ENCODE assay signal across 8 cellular contexts in genomic region chr20:25987073-25987927, GRCh38.
DNase-seq lines count a peak whose midpoint lies in the region; ATAC-seq and TF ChIP-seq lines count a peak whose summit lies in the region.

No MANE protein-coding gene starts in this region.

- no peak overlapping the region for H3K4me2 ChIP-seq in neuronal stem cell (ENCODE audit: insufficient read depth, low read length, poor library complexity, severe bottlenecking)
- no peak overlapping the region for H3K4me2 ChIP-seq in mesenchymal stem cell (ENCODE audit: low read length, poor library complexity, severe bottlenecking)

- H3K4me3 Mint-ChIP-seq in activated CD4-positive, alpha-beta memory T cell treated with anti-CD3 and anti-CD28 coated beads, Interleukin-2, amount 10 ng/mL, durations not matched to agents 7 days and 5 days = peak overlapping the region; percentile 48

- no peak overlapping the region for H2AFZ ChIP-seq in neuronal stem cell (ENCODE audit: low read length)
- H2AFZ ChIP-seq in mesenchymal stem cell (ENCODE audit: low read depth, low read length) = no peak overlapping the region

- H3K4ac ChIP-seq in neuronal stem cell (ENCODE audit: low read length) (no peak overlapping the region), mesenchymal stem cell (ENCODE audit: low read depth in 1 of 2, low read length in 2 of 2) (no peak overlapping the region)

- H3K36me3 Mint-ChIP-seq in activated CD4-positive, alpha-beta memory T cell treated with anti-CD3 and anti-CD28 coated beads, Interleukin-2, amount 10 ng/mL, durations not matched to agents 7 days and 5 days (ENCODE audit: low read depth) = no peaks in the 10 kb centered on the region

- H3K14ac ChIP-seq in neuronal stem cell (ENCODE audit: low read length) (peak overlapping the region; percentile 71), mesenchymal stem cell (ENCODE audit: low read length in 2 of 2) (no peak overlapping the region)

- H4K91ac ChIP-seq in neuronal stem cell (ENCODE audit: low read depth, low read length, poor library complexity) (no peak overlapping the region), mesenchymal stem cell (ENCODE audit: low read length) (no peak overlapping the region)

- WGBS in neuronal stem cell (ENCODE audit: extremely low coverage in 2 of 2, insufficient read length in 2 of 2, insufficient replicate concordance in 1 of 2), 2 donors = no CpG with 5 or more reads among the region's 46 CpGs
- 16 to 51% methylated on average over 6 to 46 of the region's 46 CpGs for WGBS in testis, 2 donors
- 89% methylated on average over 43 of the region's 46 CpGs for WGBS in mesenchymal stem cell

- H2BK12ac ChIP-seq in neuronal stem cell (ENCODE audit: low read length) (no peak overlapping the region), mesenchymal stem cell (ENCODE audit: low read length in 2 of 2) (no peak overlapping the region)

- H2BK15ac ChIP-seq in neuronal stem cell (ENCODE audit: low read length) (no peak overlapping the region), mesenchymal stem cell (ENCODE audit: low read depth, poor library complexity, severe bottlenecking) (no peak overlapping the region)

- no peak for TF ChIP-seq POLR2A in testis (IDR thresholded peaks at IDR 0.05)

- CTCF ChIA-PET in activated CD4-positive, alpha-beta memory T cell treated with anti-CD3 and anti-CD28 coated beads, Interleukin-2, amount 10 ng/mL, durations not matched to agents 7 days and 5 days (lab: Charles Lee) = no interaction called here

- H3K4me1 Mint-ChIP-seq in activated CD4-positive, alpha-beta memory T cell treated with anti-CD3 and anti-CD28 coated beads, Interleukin-2, amount 10 ng/mL, durations not matched to agents 7 days and 5 days = peaks cover 5% of the 10 kb centered on the region

- no peak overlapping the region for H3K27ac Mint-ChIP-seq in activated CD4-positive, alpha-beta memory T cell treated with anti-CD3 and anti-CD28 coated beads, Interleukin-2, amount 10 ng/mL, durations not matched to agents 7 days and 5 days

- H2BK120ac ChIP-seq in neuronal stem cell (ENCODE audit: low read depth, low read length) (no peak overlapping the region), mesenchymal stem cell (ENCODE audit: low read depth, low read length) (no peak overlapping the region)

- no peak overlapping the region for H4K8ac ChIP-seq in neuronal stem cell (ENCODE audit: low read depth, low read length)
- no peak overlapping the region for H4K8ac ChIP-seq in mesenchymal stem cell (ENCODE audit: low read length)

- H3K18ac ChIP-seq in neuronal stem cell (ENCODE audit: low read length) (peak overlapping the region; percentile 48), mesenchymal stem cell (ENCODE audit: low read depth in 1 of 2, low read length in 2 of 2) (no peak overlapping the region)

- peak; percentile 26 for DNase-seq in Caki2 (ENCODE audit: low read depth)
- DNase-seq in NAMALWA (ENCODE audit: low spot score) = peak; percentile 64
- peak; percentile 40 for DNase-seq in activated CD4-positive, alpha-beta memory T cell treated with anti-CD3 and anti-CD28 coated beads, Interleukin-2, amount 10 ng/mL, durations not matched to agents 7 days and 5 days
- peak; percentile 18 for DNase-seq in epithelial cell of esophagus (ENCODE audit: low read depth)
- DNase-seq in neuronal stem cell (ENCODE audit: low spot score) = no peak
- DNase-seq in testis = peak; percentile 59
- DNase-seq in mesenchymal stem cell = no peak

- H3K23ac ChIP-seq in neuronal stem cell (ENCODE audit: low read depth, low read length, poor library complexity) (no peak overlapping the region), mesenchymal stem cell (ENCODE audit: low read length in 2 of 2) (no peak overlapping the region)

- in situ Hi-C loops in Caki2 (cut with HindIII; ENCODE audit: low pct_unique_long_range_greater_than_20kb, low sequenced_read_pairs) = no loop called here

- H3K27me3 ChIP-seq in neuronal stem cell (ENCODE audit: control insufficient read depth in 3 of 3, insufficient read depth in 3 of 3, low read depth in 1 of 3, low read length in 3 of 3) = no peaks in the 10 kb centered on the region
- H3K27me3 ChIP-seq in testis = no peaks in the 10 kb centered on the region
- peaks cover 0 to 31% of the 10 kb centered on the region in 2 experiments for H3K27me3 ChIP-seq in mesenchymal stem cell (ENCODE audit: control insufficient read depth in 1 of 2, insufficient read depth in 1 of 2, low read length in 2 of 2)

- TF ChIP-seq CTCF in epithelial cell of esophagus (IDR thresholded peaks at IDR 0.05; ENCODE audit: insufficient read depth, low read depth, low read length, missing control alignments) = peak; percentile 23
- peak in 1 of 3 experiments; percentile 4 for TF ChIP-seq CTCF in testis (IDR thresholded peaks at IDR 0.05)

- H3K27me3 Mint-ChIP-seq in activated CD4-positive, alpha-beta memory T cell treated with anti-CD3 and anti-CD28 coated beads, Interleukin-2, amount 10 ng/mL, durations not matched to agents 7 days and 5 days = no peaks in the 10 kb centered on the region

- intact Hi-C loops in testis (cut with DNase I; ENCODE audit: low total_unique reads) = no loop called here

- H2BK5ac ChIP-seq in neuronal stem cell (ENCODE audit: low read length) (no peak overlapping the region), mesenchymal stem cell (ENCODE audit: low read depth, low read length, poor library complexity, severe bottlenecking) (no peak overlapping the region)

- H2AK5ac ChIP-seq in neuronal stem cell (ENCODE audit: low read depth, low read length) (no peak overlapping the region), mesenchymal stem cell (ENCODE audit: low read length, severe bottlenecking) (no peak overlapping the region)

- H3K79me1 ChIP-seq in neuronal stem cell (ENCODE audit: low read depth, low read length) (no peaks in the 10 kb centered on the region), mesenchymal stem cell (replicated peaks; ENCODE audit: low read length, poor library complexity, severe bottlenecking) (no peaks in the 10 kb centered on the region)

- H3K4me3 ChIP-seq in epithelial cell of esophagus (ENCODE audit: low read length) = no peak overlapping the region
- H3K4me3 ChIP-seq in neuronal stem cell (ENCODE audit: low read length in 2 of 2) = no peak overlapping the region
- H3K4me3 ChIP-seq in testis = peak overlapping the region; percentile 34 to 47
- peak overlapping the region in 1 of 2 experiments; percentile 66 for H3K4me3 ChIP-seq in mesenchymal stem cell (ENCODE audit: insufficient read depth in 1 of 2, low read depth in 1 of 2, low read length in 2 of 2)

- peak; percentile 89 for ATAC-seq in GM21515 (IDR thresholded peaks at IDR 0.05; ENCODE audit: unreplicated experiment)

- POLR2A ChIA-PET in activated CD4-positive, alpha-beta memory T cell treated with anti-CD3 and anti-CD28 coated beads, Interleukin-2, amount 10 ng/mL, durations not matched to agents 7 days and 5 days (lab: Charles Lee) = no interaction called here

- no peaks in the 10 kb centered on the region for H3K36me3 ChIP-seq in neuronal stem cell (replicated peaks in 1 of 2; ENCODE audit: control insufficient read depth in 2 of 2, insufficient read depth in 2 of 2, low read length in 2 of 2)
- no peaks in the 10 kb centered on the region for H3K36me3 ChIP-seq in testis (ENCODE audit: low read depth, missing control alignments)
- no peaks in the 10 kb centered on the region for H3K36me3 ChIP-seq in mesenchymal stem cell (ENCODE audit: control insufficient read depth in 1 of 2, insufficient read depth in 2 of 2, low read depth in 1 of 2, low read length in 2 of 2)

- H3K4me1 ChIP-seq in neuronal stem cell (ENCODE audit: control insufficient read depth in 2 of 2, insufficient read depth in 1 of 2, low read depth in 1 of 2, low read length in 2 of 2) (no peaks in the 10 kb centered on the region), testis (no peaks in the 10 kb centered on the region), mesenchymal stem cell (ENCODE audit: control insufficient read depth, insufficient read depth, low read depth, low read length) (no peaks in the 10 kb centered on the region)

- H3K9me3 ChIP-seq in neuronal stem cell (replicated peaks in 1 of 2; ENCODE audit: control insufficient read depth in 2 of 2, insufficient read depth in 1 of 2, low read depth in 1 of 2, low read length in 2 of 2) (no peaks in the 10 kb centered on the region), testis (no peaks in the 10 kb centered on the region), mesenchymal stem cell (ENCODE audit: control insufficient read depth, low read length) (no peaks in the 10 kb centered on the region)

- H3K27ac ChIP-seq in neuronal stem cell (replicated peaks; ENCODE audit: low read length) = no peak overlapping the region
- no peak overlapping the region for H3K27ac ChIP-seq in testis
- H3K27ac ChIP-seq in mesenchymal stem cell (ENCODE audit: low read length, poor library complexity, severe bottlenecking) = no peak overlapping the region

- H3K9ac ChIP-seq in neuronal stem cell (ENCODE audit: low read depth, low read length, poor library complexity) (no peak overlapping the region), mesenchymal stem cell (ENCODE audit: low read length) (no peak overlapping the region)

- H3K9me3 Mint-ChIP-seq in activated CD4-positive, alpha-beta memory T cell treated with anti-CD3 and anti-CD28 coated beads, Interleukin-2, amount 10 ng/mL, durations not matched to agents 7 days and 5 days = no peaks in the 10 kb centered on the region

Comparison
In these comparisons a context has a peak if more than half of its experiments do, and no peak if none do; other contexts are left out.
1. DNase-seq: peak in Caki2 (single experiment), NAMALWA (single experiment), activated CD4-positive, alpha-beta memory T cell treated with anti-CD3 and anti-CD28 coated beads, Interleukin-2, amount 10 ng/mL, durations not matched to agents 7 days and 5 days (single experiment), epithelial cell of esophagus (single experiment) and testis (single experiment); none in neuronal stem cell (single experiment) and mesenchymal stem cell (single experiment).
2. H3K4me3 ChIP-seq: peak in testis (2 of 2); none in epithelial cell of esophagus (single experiment) and neuronal stem cell (0 of 2).